In the genomic region with DNA sequence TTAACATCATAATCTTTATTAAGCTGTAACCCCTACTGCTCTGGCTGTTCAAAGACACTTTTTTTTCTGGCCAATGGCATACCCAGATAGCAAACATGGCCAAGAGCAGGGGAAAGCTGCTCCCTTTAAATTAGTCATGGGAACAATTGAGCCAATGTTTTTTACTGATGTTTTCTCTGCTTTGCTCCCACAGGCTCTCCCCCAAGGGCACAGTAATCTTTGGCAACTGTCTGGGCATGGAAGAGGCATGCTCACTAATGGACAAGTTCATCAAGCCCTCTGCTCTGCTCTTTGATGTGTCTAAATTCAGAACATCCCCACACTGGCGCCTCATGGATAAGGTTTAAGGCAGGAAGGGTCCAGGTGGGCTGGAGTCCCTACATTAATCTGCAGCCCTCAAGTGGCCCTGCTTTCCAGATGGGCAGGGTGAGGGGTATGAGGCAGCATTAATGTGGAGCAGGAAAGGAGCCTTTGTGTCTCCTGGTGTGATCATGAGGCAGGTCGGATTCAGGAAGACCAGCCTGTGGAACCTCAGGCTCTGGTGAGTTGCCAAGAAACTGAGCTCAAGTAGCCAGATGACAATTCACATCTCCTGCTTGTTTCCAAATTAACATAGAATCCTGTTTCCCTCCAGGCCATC, we compare ENCODE assay signal across 29 cellular contexts.
DNase-seq lines count a peak whose midpoint lies in the region; ATAC-seq and TF ChIP-seq lines count a peak whose summit lies in the region.
"Had no signal": no experiment of that assay in that cellular context is flagged by ENCODE, and none has a peak within 500 bp of the region (broad histone marks: within the 10 kb centered on the region; RNA-seq: fewer than 3 reads in every experiment).

No MANE protein-coding gene starts in this region.

- H3K4me3 Mint-ChIP-seq in naive thymus-derived CD8-positive, alpha-beta T cell, result no peak overlapping the region
- H3K4me3 Mint-ChIP-seq: activated CD8-positive, alpha-beta T cell treated with anti-CD3 and anti-CD28 coated beads for 36 hours; activated naive CD8-positive, alpha-beta T cell treated with anti-CD3 and anti-CD28 coated beads, Interleukin-2, amount 50 U/mL, for 24 hours; activated T-cell treated with anti-CD3 and anti-CD28 coated beads, Interleukin-2, amount 50 U/mL, for 24 hours; nephron progenitor cell; stimulated activated naive CD8-positive, alpha-beta T cell treated with anti-CD3 and anti-CD28 coated beads, Interleukin-15, Interleukin-2, amounts not matched to agents 100 ng/mL and 50 ng/mL, for 24 hours had no signal

- no peaks in the 10 kb centered on the region for H3K36me3 Mint-ChIP-seq in naive thymus-derived CD8-positive, alpha-beta T cell

- peak; percentile 100 for DNase-seq in DMS 273 treated with DMSO at 0.1 percent for 48 hours (lab: John Stamatoyannopoulos, UW)
- peak; percentile 96 for DNase-seq in NCI-H1694 treated with DMSO at 0.1 percent for 48 hours (lab: John Stamatoyannopoulos, UW)
- DNase-seq in SJCRH30, result peak; percentile 64 to 78
- peak; percentile 2 to 54 for DNase-seq in lower leg skin (ENCODE audit: low spot score in 2 of 2)
- no peak for DNase-seq in esophagus squamous epithelium (lab: John Stamatoyannopoulos, UW)
- DNase-seq in naive thymus-derived CD8-positive, alpha-beta T cell, result no peak
- DNase-seq in stimulated activated naive CD8-positive, alpha-beta T cell treated with anti-CD3 and anti-CD28 coated beads, Interleukin-15, Interleukin-2, amounts not matched to agents 100 U/mL and 50 U/mL, for 24 hours, result no peak
- DNase-seq: activated CD8-positive, alpha-beta T cell treated with anti-CD3 and anti-CD28 coated beads for 36 hours; activated gamma-delta T cell treated with Interleukin-2 at 50 U/mL for 16 hours; activated naive CD8-positive, alpha-beta T cell treated with anti-CD3 and anti-CD28 coated beads, Interleukin-2, amount 50 U/mL, for 24 hours; activated T-cell treated with anti-CD3 and anti-CD28 coated beads, Interleukin-2, amount 50 U/mL, for 24 hours; colonic mucosa; hippocampal formation; left ventricle myocardium inferior; mucosa of descending colon; NCI-H774; nephron progenitor cell; PC-3; SHP77 treated with DMSO at 0.1 percent for 48 hours; sigmoid colon; thyroid gland had no signal

- no peaks in the 10 kb centered on the region for H3K9me3 Mint-ChIP-seq in naive thymus-derived CD8-positive, alpha-beta T cell
- H3K9me3 Mint-ChIP-seq: activated CD8-positive, alpha-beta T cell treated with anti-CD3 and anti-CD28 coated beads for 36 hours; activated naive CD8-positive, alpha-beta T cell treated with anti-CD3 and anti-CD28 coated beads, Interleukin-2, amount 50 U/mL, for 24 hours; activated T-cell treated with anti-CD3 and anti-CD28 coated beads, Interleukin-2, amount 50 U/mL, for 24 hours; nephron progenitor cell; stimulated activated naive CD8-positive, alpha-beta T cell treated with anti-CD3 and anti-CD28 coated beads, Interleukin-15, Interleukin-2, amounts not matched to agents 100 ng/mL and 50 ng/mL, for 24 hours had no signal

- peak overlapping the region; percentile 81 for H3K27ac ChIP-seq in SJCRH30
- H3K27ac ChIP-seq in esophagus squamous epithelium, result no peak overlapping the region
- H3K27ac ChIP-seq: C4-2B, colonic mucosa, gastroesophageal sphincter, HL-60, left ventricle myocardium inferior, parathyroid adenoma, sigmoid colon, thyroid gland had no signal

- H3K27me3 ChIP-seq in SJCRH30 (no peaks in the 10 kb centered on the region), esophagus squamous epithelium (peaks cover 0 to 27% (median 0%) of the 10 kb centered on the region in 4 donors)
- H3K27me3 ChIP-seq: colonic mucosa, sigmoid colon, thyroid gland had no signal

- H3K4me1 Mint-ChIP-seq in naive thymus-derived CD8-positive, alpha-beta T cell, result peaks cover 0 to 2% (median 0%) of the 10 kb centered on the region in 4 donors
- H3K4me1 Mint-ChIP-seq: activated naive CD8-positive, alpha-beta T cell treated with anti-CD3 and anti-CD28 coated beads, Interleukin-2, amount 50 U/mL, for 24 hours had no signal

- no peak for ATAC-seq in naive thymus-derived CD8-positive, alpha-beta T cell
- ATAC-seq in stimulated activated naive CD8-positive, alpha-beta T cell treated with anti-CD3 and anti-CD28 coated beads, Interleukin-15, Interleukin-2, amounts not matched to agents 100 U/mL and 50 U/mL, for 24 hours, result no peak
- ATAC-seq: activated CD4-positive, CD25-positive, alpha-beta regulatory T cell treated with anti-CD3 and anti-CD28 coated beads, Interleukin-2, amount 50 U/mL, for 24 hours; activated CD8-positive, alpha-beta T cell treated with anti-CD3 and anti-CD28 coated beads for 36 hours; activated naive CD8-positive, alpha-beta T cell treated with anti-CD3 and anti-CD28 coated beads, Interleukin-2, amount 50 U/mL, for 24 hours; gastroesophageal sphincter; HCT116; HepG2; mucosa of descending colon; PC-3 had no signal

- peaks cover 3 to 30% (median 9%) of the 10 kb centered on the region in 5 donors for H3K27me3 Mint-ChIP-seq in naive thymus-derived CD8-positive, alpha-beta T cell

- no peak for TF ChIP-seq POLR2A in lower leg skin (IDR thresholded peaks at IDR 0.05)
- no peak for TF ChIP-seq POLR2A in esophagus squamous epithelium (IDR thresholded peaks at IDR 0.05)

- POLR2A ChIA-PET in naive thymus-derived CD8-positive, alpha-beta T cell (lab: Charles Lee), result no interaction called here

- 36 to 41% methylated on average over 2 of the region's 2 CpGs for WGBS in lower leg skin, 2 donors
- WGBS in esophagus squamous epithelium, 2 donors, result 54% methylated on average over 2 of the region's 2 CpGs; no CpG with 5 or more reads in 1 of the 2 donors

- H3K27ac Mint-ChIP-seq in naive thymus-derived CD8-positive, alpha-beta T cell, result no peak overlapping the region
- H3K27ac Mint-ChIP-seq: activated CD8-positive, alpha-beta T cell treated with anti-CD3 and anti-CD28 coated beads for 36 hours; activated naive CD8-positive, alpha-beta T cell treated with anti-CD3 and anti-CD28 coated beads, Interleukin-2, amount 50 U/mL, for 24 hours; activated T-cell treated with anti-CD3 and anti-CD28 coated beads, Interleukin-2, amount 50 U/mL, for 24 hours; nephron progenitor cell; stimulated activated naive CD8-positive, alpha-beta T cell treated with anti-CD3 and anti-CD28 coated beads, Interleukin-15, Interleukin-2, amounts not matched to agents 100 ng/mL and 50 ng/mL, for 24 hours had no signal

- intact Hi-C loops in lower leg skin (cut with DNase I; ENCODE audit: low total_unique reads) (no loop called here), esophagus squamous epithelium (cut with DNase I) (no loop called here)

- H3K4me3 ChIP-seq in SJCRH30 (no peak overlapping the region), lower leg skin (ENCODE audit: low read depth, poor library complexity, severe bottlenecking) (no peak overlapping the region), esophagus squamous epithelium (no peak overlapping the region)
- H3K4me3 ChIP-seq: colonic mucosa, gastroesophageal sphincter, left ventricle myocardium inferior, mucosa of descending colon, sigmoid colon, thyroid gland had no signal

- TF ChIP-seq CTCF in lower leg skin (IDR thresholded peaks at IDR 0.05), result no peak
- no peak for TF ChIP-seq CTCF in esophagus squamous epithelium (IDR thresholded peaks at IDR 0.05)

- H3K36me3 ChIP-seq in SJCRH30, result no peaks in the 10 kb centered on the region
- no peaks in the 10 kb centered on the region for H3K36me3 ChIP-seq in esophagus squamous epithelium
- H3K36me3 ChIP-seq: colonic mucosa, gastroesophageal sphincter, left ventricle myocardium inferior, sigmoid colon, thyroid gland had no signal

- H3K4me1 ChIP-seq in SJCRH30 (peaks cover 26% of the 10 kb centered on the region), esophagus squamous epithelium (no peaks in the 10 kb centered on the region)
- H3K4me1 ChIP-seq: colonic mucosa, gastroesophageal sphincter, left ventricle myocardium inferior, parathyroid adenoma, thyroid gland had no signal

- no peaks in the 10 kb centered on the region for H3K9me3 ChIP-seq in SJCRH30 (replicated peaks)
- H3K9me3 ChIP-seq in esophagus squamous epithelium, result no peaks in the 10 kb centered on the region
- H3K9me3 ChIP-seq: colonic mucosa, gastroesophageal sphincter, left ventricle myocardium inferior, mucosa of descending colon, sigmoid colon, thyroid gland had no signal

Comparison
In these comparisons a context has a peak if more than half of its experiments do, and no peak if none do; other contexts are left out.
1. DNase-seq: peak in DMS 273 treated with DMSO at 0.1 percent for 48 hours (single experiment), NCI-H1694 treated with DMSO at 0.1 percent for 48 hours (single experiment), SJCRH30 (2 of 2) and lower leg skin (2 of 2); none in esophagus squamous epithelium (single experiment), naive thymus-derived CD8-positive, alpha-beta T cell (0 of 10) and stimulated activated naive CD8-positive, alpha-beta T cell treated with anti-CD3 and anti-CD28 coated beads, Interleukin-15, Interleukin-2, amounts not matched to agents 100 U/mL and 50 U/mL, for 24 hours (single experiment).